In the genomic region with DNA sequence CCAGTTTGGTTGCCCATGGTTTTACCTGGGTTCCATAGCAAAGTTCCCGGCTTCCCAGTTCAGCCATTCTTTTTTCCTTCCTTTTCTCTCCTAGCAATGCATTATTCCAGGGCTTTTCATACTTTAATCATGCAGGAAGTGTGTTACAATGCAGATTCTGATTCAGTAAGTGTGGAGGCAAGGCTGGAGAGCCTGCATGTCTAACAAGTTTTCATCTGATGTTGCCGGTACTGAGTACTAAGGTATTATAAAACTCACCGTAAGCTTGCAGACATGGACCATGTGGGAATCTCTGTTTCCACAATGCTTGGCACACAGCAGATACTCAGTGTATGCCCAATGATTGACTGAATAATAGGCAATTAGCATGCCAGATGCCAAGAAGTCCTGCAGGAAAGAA, we compare ENCODE assay signal across 3 cellular contexts.
TF ChIP-seq lines count a peak whose summit lies in the region.

No MANE protein-coding gene starts in this region.

TF ChIP-seq in A549, 52 proteins besides CTCF, POLR2A, EP300 and RAD21 (continued from another document and continues in another):
- TF ChIP-seq E2F6 (IDR thresholded peaks at IDR 0.05; ENCODE audit: borderline replicate concordance, low read depth) (no peak), HOXB13 (CRISPR knock-in tag; IDR thresholded peaks at IDR 0.05; ENCODE audit: low read depth) (no peak), MYC (IDR thresholded peaks at IDR 0.05; ENCODE audit: borderline replicate concordance, low read length) (no peak), GATA3 (IDR thresholded peaks at IDR 0.05; ENCODE audit: borderline replicate concordance) (no peak), NPAS2 (CRISPR knock-in tag; IDR thresholded peaks at IDR 0.05; ENCODE audit: borderline replicate concordance) (no peak), JUN (IDR thresholded peaks at IDR 0.05) (no peak), REST (IDR thresholded peaks at IDR 0.05) (no peak), NR3C1 (IDR thresholded peaks at IDR 0.05) (no peak), HEYL (CRISPR knock-in tag; IDR thresholded peaks at IDR 0.05) (no peak), CHD4 (IDR thresholded peaks at IDR 0.05; ENCODE audit: borderline replicate concordance) (no peak), PHF8 (IDR thresholded peaks at IDR 0.05; ENCODE audit: borderline replicate concordance, low read depth) (no peak), RARB (CRISPR knock-in tag; IDR thresholded peaks at IDR 0.05) (no peak), HOXA7 (CRISPR knock-in tag; IDR thresholded peaks at IDR 0.05) (no peak)
- TF ChIP-seq, protein P1, sequence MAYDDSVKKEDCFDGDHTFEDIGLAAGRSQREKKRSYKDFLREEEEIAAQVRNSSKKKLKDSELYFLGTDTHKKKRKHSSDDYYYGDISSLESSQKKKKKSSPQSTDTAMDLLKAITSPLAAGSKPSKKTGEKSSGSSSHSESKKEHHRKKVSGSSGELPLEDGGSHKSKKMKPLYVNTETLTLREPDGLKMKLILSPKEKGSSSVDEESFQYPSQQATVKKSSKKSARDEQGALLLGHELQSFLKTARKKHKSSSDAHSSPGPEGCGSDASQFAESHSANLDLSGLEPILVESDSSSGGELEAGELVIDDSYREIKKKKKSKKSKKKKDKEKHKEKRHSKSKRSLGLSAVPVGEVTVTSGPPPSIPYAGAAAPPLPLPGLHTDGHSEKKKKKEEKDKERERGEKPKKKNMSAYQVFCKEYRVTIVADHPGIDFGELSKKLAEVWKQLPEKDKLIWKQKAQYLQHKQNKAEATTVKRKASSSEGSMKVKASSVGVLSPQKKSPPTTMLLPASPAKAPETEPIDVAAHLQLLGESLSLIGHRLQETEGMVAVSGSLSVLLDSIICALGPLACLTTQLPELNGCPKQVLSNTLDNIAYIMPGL (CRISPR knock-in tag; IDR thresholded peaks at IDR 0.05; ENCODE audit: borderline replicate concordance), result no peak

TF ChIP-seq in HCT116, 20 proteins besides CTCF, POLR2A, EP300 and RAD21 (continued from another document):
- TF ChIP-seq SIN3A (IDR thresholded peaks at IDR 0.05; ENCODE audit: low read depth) (no peak), EGR1 (IDR thresholded peaks at IDR 0.05; ENCODE audit: low read depth) (no peak), ZNF274 (IDR thresholded peaks at IDR 0.05; ENCODE audit: low read depth, low read length) (no peak), JUND (IDR thresholded peaks at IDR 0.05) (no peak), ELF1 (IDR thresholded peaks at IDR 0.05; ENCODE audit: borderline replicate concordance, low read depth) (no peak), REST (IDR thresholded peaks at IDR 0.05; ENCODE audit: low read depth) (no peak), POLR2AphosphoS5 (IDR thresholded peaks at IDR 0.05; ENCODE audit: low read depth, low read length) (no peak), CBX3 (IDR thresholded peaks at IDR 0.05; ENCODE audit: low read depth) (no peak), EZH2phosphoT487 (IDR thresholded peaks at IDR 0.05; ENCODE audit: borderline replicate concordance) (no peak)
- TF ChIP-seq, protein P2, sequence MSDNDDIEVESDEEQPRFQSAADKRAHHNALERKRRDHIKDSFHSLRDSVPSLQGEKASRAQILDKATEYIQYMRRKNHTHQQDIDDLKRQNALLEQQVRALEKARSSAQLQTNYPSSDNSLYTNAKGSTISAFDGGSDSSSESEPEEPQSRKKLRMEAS (IDR thresholded peaks at IDR 0.05), result no peak
- TF ChIP-seq, protein P3, sequence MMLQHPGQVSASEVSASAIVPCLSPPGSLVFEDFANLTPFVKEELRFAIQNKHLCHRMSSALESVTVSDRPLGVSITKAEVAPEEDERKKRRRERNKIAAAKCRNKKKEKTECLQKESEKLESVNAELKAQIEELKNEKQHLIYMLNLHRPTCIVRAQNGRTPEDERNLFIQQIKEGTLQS (IDR thresholded peaks at IDR 0.05), result no peak
- TF ChIP-seq, protein P4, sequence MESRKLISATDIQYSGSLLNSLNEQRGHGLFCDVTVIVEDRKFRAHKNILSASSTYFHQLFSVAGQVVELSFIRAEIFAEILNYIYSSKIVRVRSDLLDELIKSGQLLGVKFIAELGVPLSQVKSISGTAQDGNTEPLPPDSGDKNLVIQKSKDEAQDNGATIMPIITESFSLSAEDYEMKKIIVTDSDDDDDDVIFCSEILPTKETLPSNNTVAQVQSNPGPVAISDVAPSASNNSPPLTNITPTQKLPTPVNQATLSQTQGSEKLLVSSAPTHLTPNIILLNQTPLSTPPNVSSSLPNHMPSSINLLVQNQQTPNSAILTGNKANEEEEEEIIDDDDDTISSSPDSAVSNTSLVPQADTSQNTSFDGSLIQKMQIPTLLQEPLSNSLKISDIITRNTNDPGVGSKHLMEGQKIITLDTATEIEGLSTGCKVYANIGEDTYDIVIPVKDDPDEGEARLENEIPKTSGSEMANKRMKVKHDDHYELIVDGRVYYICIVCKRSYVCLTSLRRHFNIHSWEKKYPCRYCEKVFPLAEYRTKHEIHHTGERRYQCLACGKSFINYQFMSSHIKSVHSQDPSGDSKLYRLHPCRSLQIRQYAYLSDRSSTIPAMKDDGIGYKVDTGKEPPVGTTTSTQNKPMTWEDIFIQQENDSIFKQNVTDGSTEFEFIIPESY (IDR thresholded peaks at IDR 0.05; ENCODE audit: extremely low read depth, insufficient replicate concordance, low read length), result no peak

TF ChIP-seq in K562, 482 proteins besides CTCF, POLR2A, EP300 and RAD21:
- no peak for TF ChIP-seq ESRRA (IDR thresholded peaks at IDR 0.05; ENCODE audit: borderline replicate concordance, low read depth)
- TF ChIP-seq MEF2D (tag; conservative IDR thresholded peaks at IDR 0.05; ENCODE audit: low read depth), result no peak
- TF ChIP-seq FOXA3 (CRISPR knock-in tag; conservative IDR thresholded peaks at IDR 0.05 in 1 of 2, IDR thresholded peaks at IDR 0.05 in 1 of 2), result no peak
